Comparison of ENCODE assay signal across 8 cellular contexts in genomic region chr12:6851153-6851920, GRCh38. TPM values are rescaled to one million over a fixed set of nuclear protein-coding genes. Genes with fewer than 3 reads are reported as not detected.
DNase-seq lines count a peak whose midpoint lies in the region; ATAC-seq, FAIRE-seq and TF ChIP-seq lines count a peak whose summit lies in the region.

Gene CDCA3 (minus strand): TSS chr12:6851286. CDS start chr12:6850952, 334 bp downstream.

- TF ChIP-seq EP300 in H1 (IDR thresholded peaks at IDR 0.05; ENCODE audit: borderline replicate concordance in 1 of 2, low read depth in 2 of 2, low read length in 2 of 2): no peak

- H3K4me2 ChIP-seq in H1 (ENCODE audit: insufficient read depth in 1 of 2, low read depth in 2 of 2, low read length in 2 of 2): peak within 1 kb of the TSS; percentile 65 to 96

- FAIRE-seq in HTR-8/SVneo (lab: Jason Lieb, UNC) (peak; percentile 99), H1 (lab: Jason Lieb, UNC) (peak; percentile 96)

- H3K23me2 ChIP-seq in H1 (ENCODE audit: low read depth, low read length): peaks cover 12% of the 10 kb centered on the region

- peaks cover 2% of the 10 kb centered on the region for H3K79me1 ChIP-seq in H1 (ENCODE audit: low read depth, low read length)

- H3K27me3 Mint-ChIP-seq in memory B cell: no peaks in the 10 kb centered on the region

- peaks cover 20% of the 10 kb centered on the region for H3K4me1 Mint-ChIP-seq in memory B cell

- peak within 1 kb of the TSS; percentile 89 for H2BK5ac ChIP-seq in H1 (ENCODE audit: low read depth, low read length)

- H2BK20ac ChIP-seq in H1 (ENCODE audit: low read length): no peak within 1 kb of the TSS

- peak within 1 kb of the TSS; percentile 98 for H3K18ac ChIP-seq in H1 (ENCODE audit: extremely low read depth, low read length)

- peak within 1 kb of the TSS; percentile 91 for H2AFZ ChIP-seq in H1 (ENCODE audit: low read length)

- peaks cover 0 to 3% of the 10 kb centered on the region in 2 experiments for H4K20me1 ChIP-seq in H1 (replicated peaks in 1 of 2; ENCODE audit: control insufficient read depth in 1 of 2, insufficient read depth in 2 of 2, low read length in 2 of 2)

- peak within 1 kb of the TSS; percentile 79 to 94 (median 88) for H3K4me3 ChIP-seq in H1 (ENCODE audit: extremely low read depth in 1 of 4, insufficient read depth in 2 of 4, low read depth in 3 of 4, low read length in 4 of 4)

- peak within 1 kb of the TSS; percentile 84 for H3K27ac Mint-ChIP-seq in memory B cell

- TF ChIP-seq POLR2A in H1 (IDR thresholded peaks at IDR 0.05; ENCODE audit: control extremely low read depth in 1 of 2, low read depth in 2 of 2, low read length in 2 of 2): peak in 1 of 2 experiments; percentile 24; a peak in 1 of 3 replicates

- H3K27me3 ChIP-seq in H1 (replicated peaks in 1 of 4; ENCODE audit: control insufficient read depth in 3 of 4, extremely low read depth in 1 of 4, insufficient read depth in 3 of 4, low read length in 3 of 4): no peaks in the 10 kb centered on the region

- H4K5ac ChIP-seq in H1 (ENCODE audit: insufficient read length, low read depth, low read length): peak within 1 kb of the TSS; percentile 92

- H3K36me3 ChIP-seq in H1 (ENCODE audit: control insufficient read depth in 2 of 4, insufficient read depth in 4 of 4, low read length in 3 of 4): peaks cover 9 to 33% (median 23%) of the 10 kb centered on the region in 4 experiments; a peak in 7 of 8 replicates

- H3K4me1 ChIP-seq in H1 (replicated peaks in 1 of 4; ENCODE audit: control insufficient read depth in 3 of 4, insufficient read depth in 4 of 4, low read length in 3 of 4): peaks cover 0 to 14% (median 3%) of the 10 kb centered on the region in 4 experiments; a peak in 5 of 7 replicates

- H2AK5ac ChIP-seq in H1 (ENCODE audit: low read depth, low read length): no peak within 1 kb of the TSS

- WGBS in H1 (ENCODE audit: extremely low coverage in 1 of 2, insufficient coverage in 1 of 2, insufficient read length in 1 of 2, insufficient replicate concordance in 2 of 2, low coverage in 1 of 2, low lambda C conversion rate in 2 of 2, missing lambda C conversion rate in 1 of 2), 2 experiments: 2% methylated on average over 36 of the region's 37 CpGs; no CpG with 5 or more reads in 1 of the 2 experiments

- peak within 1 kb of the TSS; percentile 77; the same call in 1 of the 2 replicates for H3K27ac ChIP-seq in H1 (ENCODE audit: low read depth, low read length)

- H4K91ac ChIP-seq in H1 (replicated peaks; ENCODE audit: insufficient read length, low read length): peak within 1 kb of the TSS; percentile 81

- H2BK120ac ChIP-seq in H1 (replicated peaks; ENCODE audit: low read depth, low read length): no peak within 1 kb of the TSS

- 0 out of 2 replicates have a peak within 1 kb of the TSS, but pooled peaks have one; percentile 63 for H2BK15ac ChIP-seq in H1 (ENCODE audit: low read length)

- H3K9me3 ChIP-seq in H1 (ENCODE audit: insufficient read depth in 2 of 2, low read depth in 1 of 2, low read length in 1 of 2): no peaks in the 10 kb centered on the region

- H4K8ac ChIP-seq in H1 (ENCODE audit: extremely low read depth, insufficient read depth, low read length): peak within 1 kb of the TSS; percentile 93

- peaks cover 8% of the 10 kb centered on the region for H3K36me3 Mint-ChIP-seq in memory B cell

- POLR2A ChIA-PET in H1 (lab: Charles Lee; ENCODE audit: partially characterized antibody): interaction anchor here (0.6 to 25.7 kb wide), 28 partner anchors 16 to 528 kb away, joined by 3 to 588 read pairs (median 4); partner anchors contain the start of genes C12orf57, COPS7A, ENO2 and GAPDH

- ATAC-seq in GM21367 (IDR thresholded peaks at IDR 0.05; ENCODE audit: unreplicated experiment): peak; percentile 48
- peak; percentile 54 for ATAC-seq in memory B cell (ENCODE audit: low read depth)

- TF ChIP-seq RAD21 in H1 (IDR thresholded peaks at IDR 0.05 in 1 of 2, conservative IDR thresholded peaks at IDR 0.05 in 1 of 2; ENCODE audit: low read depth in 2 of 2, low read length in 2 of 2): no peak

- CTCF ChIA-PET in H1 (lab: Charles Lee; ENCODE audit: partially characterized antibody): interaction anchor here (0.5 to 19.8 kb wide), 14 partner anchors 14 to 1004 kb away, joined by 3 to 292 read pairs (median 4); partner anchors contain the start of genes GNB3, MLF2, P3H3 and SPSB2

- peak within 1 kb of the TSS; percentile 90 for H3K4me3 Mint-ChIP-seq in memory B cell

- peak within 1 kb of the TSS; percentile 85 for H3K56ac ChIP-seq in H1 (replicated peaks; ENCODE audit: insufficient read length, low read depth, low read length)

- H3K4ac ChIP-seq in H1 (replicated peaks; ENCODE audit: insufficient read length, low read depth, low read length): peak within 1 kb of the TSS; percentile 59

- no peak within 1 kb of the TSS for H3K23ac ChIP-seq in H1 (ENCODE audit: insufficient read length)

- peak within 1 kb of the TSS; percentile 29; the same call in 1 of the 2 replicates for H2BK12ac ChIP-seq in H1 (ENCODE audit: low read depth, low read length)

- no peaks in the 10 kb centered on the region for H3K9me3 Mint-ChIP-seq in memory B cell

- H3K79me2 ChIP-seq in H1 (ENCODE audit: control insufficient read depth in 1 of 2, insufficient read depth in 2 of 2, low read length in 2 of 2): peaks cover 0 to 29% of the 10 kb centered on the region in 2 experiments; a peak in 2 of 4 replicates

- peak; percentile 100 for DNase-seq in COLO829 (ENCODE audit: low spot score)
- DNase-seq in HTR-8/SVneo (ENCODE audit: insufficient read length, low spot score): peak; percentile 100
- DNase-seq in NOMO-1 treated with dmso at 0.1 percent for 144 hours (lab: John Stamatoyannopoulos, UW; ENCODE audit: unreplicated experiment): peak; percentile 98
- DNase-seq in activated CD8-positive, alpha-beta memory T cell treated with anti-CD3 and anti-CD28 coated beads for 48 hours (ENCODE audit: low read depth in 2 of 3, low spot score in 2 of 3): peak; percentile 76 to 85 (median 79)
- DNase-seq in H1 (ENCODE audit: low read depth in 1 of 2, low spot score in 2 of 2): peak in 1 of 2 experiments; percentile 94
- peak; percentile 85 to 90 for DNase-seq in memory B cell (ENCODE audit: low spot score in 2 of 2)
- DNase-seq in stimulated activated CD8-positive, alpha-beta memory T cell treated with anti-CD3 and anti-CD28 coated beads, Interleukin-12 subunit alpha, Interleukin-12 subunit beta, amount 100 ng/mL, for 24 hours (ENCODE audit: extremely low read depth): peak; percentile 79

- peak within 1 kb of the TSS; percentile 57 for H3K14ac ChIP-seq in H1 (ENCODE audit: insufficient read length)

- TF ChIP-seq CTCF in H1 (IDR thresholded peaks at IDR 0.05; ENCODE audit: control extremely low read depth in 1 of 3, insufficient read depth in 1 of 3, low read depth in 1 of 3, low read length in 3 of 3): peak in 1 of 3 experiments; percentile 17; a peak in 1 of 4 replicates

- H3K9ac ChIP-seq in H1 (replicated peaks in 1 of 4; ENCODE audit: extremely low read depth in 1 of 4, low read depth in 3 of 4, low read length in 3 of 4): peak within 1 kb of the TSS; percentile 75 to 84 (median 78)

TF ChIP-seq in H1, 55 proteins besides CTCF, POLR2A, EP300 and RAD21 (continues in another document):
- TF ChIP-seq BRCA1 (IDR thresholded peaks at IDR 0.05; ENCODE audit: low read depth, low read length) (no peak), TAF7 (optimal IDR thresholded peaks at IDR 0.05; ENCODE audit: borderline replicate concordance, low read depth, low read length) (peak; percentile 67), KDM4A (IDR thresholded peaks at IDR 0.05; ENCODE audit: low read depth, low read length, severe bottlenecking) (peak; percentile 19), RNF2 (IDR thresholded peaks at IDR 0.05; ENCODE audit: borderline replicate concordance, low read depth, low read length, missing control alignments, poor library complexity, severe bottlenecking) (no peak), CEBPB (IDR thresholded peaks at IDR 0.05; ENCODE audit: low read depth, low read length) (no peak), SIX5 (IDR thresholded peaks at IDR 0.05; ENCODE audit: low read depth, low read length) (no peak), RXRA (IDR thresholded peaks at IDR 0.05; ENCODE audit: insufficient read depth, low read depth, low read length) (no peak), MAFK (IDR thresholded peaks at IDR 0.05; ENCODE audit: low read depth, low read length) (no peak), ATF2 (IDR thresholded peaks at IDR 0.05; ENCODE audit: low read length) (peak; percentile 66; the same call in 1 of the 2 replicates), ASH2L (IDR thresholded peaks at IDR 0.05; ENCODE audit: low read length) (peak; percentile 68), USF2 (IDR thresholded peaks at IDR 0.05; ENCODE audit: low read length) (no peak), KDM5A (IDR thresholded peaks at IDR 0.05; ENCODE audit: low read length) (peak; percentile 80), CHD1 (IDR thresholded peaks at IDR 0.05; ENCODE audit: low read depth, low read length) (no peak)

RNA-seq across cellular contexts. Expression of gene CDCA3, which starts in this region (rescaled TPM):
- 47.4 and 47.7 TPM in 2 replicates for total RNA-seq in H1 (2021; fragmentation: NEBNext Ultra II Directional; extraction: Animal tissue kit (Norgen Biotek cat#: 25700))
- 71.2 and 77.0 TPM in 2 replicates for polyA plus RNA-seq in H1 (2011; rRNA removed)
- 75.6 TPM for polyA plus RNA-seq in H1 (2011; cell fraction: cytosol; rRNA removed)
- polyA plus RNA-seq in H1 (2011; cell fraction: nucleus; rRNA removed): 85.8 TPM
- polyA plus RNA-seq in H1 (2012, experiment 1 of 2): 46.7 to 59.8 TPM (median 55.0 TPM) in 4 replicates
- polyA plus RNA-seq in H1 (2012, experiment 2 of 2): 40.3 TPM
- polyA plus RNA-seq in H1 (2013, experiment 1 of 2): 51.4 TPM
- polyA plus RNA-seq in H1 (2013, experiment 2 of 2): 48.1 TPM
- 21.4 and 28.2 TPM in 2 replicates for polyA minus RNA-seq in H1 (2011; rRNA and poly(A)+ RNA removed)
- polyA minus RNA-seq in H1 (2011; cell fraction: cytosol; rRNA and poly(A)+ RNA removed): 27.6 TPM
- 55.8 TPM for polyA minus RNA-seq in H1 (2011; cell fraction: nucleus; rRNA and poly(A)+ RNA removed)
